7 cellular contexts compared by ENCODE assay signal in genomic region chr4:41935652-41936021, GRCh38. TPM values are rescaled to one million over a fixed set of nuclear protein-coding genes. Genes with fewer than 3 reads are reported as not detected.
A peak's percentile ranks its signal among the peaks of the same experiment; 100 is the strongest.
DNase-seq lines count a peak whose midpoint lies in the region; ATAC-seq and TF ChIP-seq lines count a peak whose summit lies in the region.

No MANE protein-coding gene starts in this region.

- H3K4me3 ChIP-seq in SJCRH30 (peak overlapping the region; percentile 81), dorsolateral prefrontal cortex (peak overlapping the region; percentile 72 to 100 (median 93)), mucosa of stomach (ENCODE audit: low read length) (peak overlapping the region; percentile 96)

- peak overlapping the region; percentile 92 for H3K9ac ChIP-seq in mucosa of stomach (ENCODE audit: low read length)

- no peak for TF ChIP-seq CTCF in dorsolateral prefrontal cortex (IDR thresholded peaks at IDR 0.05 in 54 of 56, conservative IDR thresholded peaks at IDR 0.05 in 2 of 56; ENCODE audit: low read depth in 1 of 56, partially characterized antibody in 56 of 56)
- no peak for TF ChIP-seq CTCF in type B pancreatic cell (conservative IDR thresholded peaks at IDR 0.05)

- peak overlapping the region; percentile 97 for H3K27ac Mint-ChIP-seq in type B pancreatic cell

- H3K36me3 ChIP-seq in SJCRH30 (peaks cover 19% of the 10 kb centered on the region), mucosa of stomach (ENCODE audit: control insufficient read depth, insufficient read depth, low read length) (no peaks in the 10 kb centered on the region)

- H3K4me1 ChIP-seq in SJCRH30 (0 out of 2 replicates have a peak, but pooled peaks cover 4% of the 10 kb centered on the region), mucosa of stomach (ENCODE audit: control insufficient read depth, insufficient read depth, low read length) (peaks cover 12% of the 10 kb centered on the region)

- peak overlapping the region; percentile 98 for H3K4me3 Mint-ChIP-seq in type B pancreatic cell

- H3K9me3 Mint-ChIP-seq in type B pancreatic cell, result no peaks in the 10 kb centered on the region

- H3K27me3 ChIP-seq in SJCRH30 (no peaks in the 10 kb centered on the region), dorsolateral prefrontal cortex (no peaks in the 10 kb centered on the region), mucosa of stomach (ENCODE audit: control insufficient read depth, insufficient read depth, low read length) (no peaks in the 10 kb centered on the region)

- peaks cover 21% of the 10 kb centered on the region for H3K4me1 Mint-ChIP-seq in type B pancreatic cell (ENCODE audit: unreplicated experiment)

- ATAC-seq in GM18498 (IDR thresholded peaks at IDR 0.05; ENCODE audit: unreplicated experiment) (peak; percentile 21), HG02759 (IDR thresholded peaks at IDR 0.05; ENCODE audit: unreplicated experiment) (peak; percentile 18)

- H3K27me3 Mint-ChIP-seq in type B pancreatic cell, result peaks cover 4% of the 10 kb centered on the region

- peaks cover 21% of the 10 kb centered on the region for H3K36me3 Mint-ChIP-seq in type B pancreatic cell

- peak overlapping the region; percentile 67 for H3K27ac ChIP-seq in SJCRH30
- peak overlapping the region in 12 of 59 donors; percentile 62 to 87 (median 78) for H3K27ac ChIP-seq in dorsolateral prefrontal cortex

- H3K9me3 ChIP-seq in SJCRH30 (replicated peaks), result no peaks in the 10 kb centered on the region
- H3K9me3 ChIP-seq in mucosa of stomach (ENCODE audit: control insufficient read depth, low read length), result no peaks in the 10 kb centered on the region

- intact Hi-C loops in dorsolateral prefrontal cortex (cut with DNase I), result loop anchor here (2.0 kb wide), 2 partner anchors 51 to 55 kb away; partner anchors contain the start of gene SLC30A9 (in 1 of the 2)

- DNase-seq in SJCRH30 (no peak), dorsolateral prefrontal cortex (no peak), type B pancreatic cell (ENCODE audit: extremely low spot score, unreplicated experiment) (no peak), amniotic stem cell (lab: John Stamatoyannopoulos, UW) (no peak)

RNA-seq across cellular contexts. Expression of gene TMEM33, which starts 0.4 kb away (rescaled TPM):
- 82.0 and 90.9 TPM in 2 replicates for total RNA-seq in SJCRH30 (2014; rRNA removed; shearing (Covaris generic))
- total RNA-seq in dorsolateral prefrontal cortex (10 to 100 TPM; 42.8 to 88.4 (median 63.7) TPM), type B pancreatic cell (ENCODE audit: low replicate concordance) (60.5 and 64.3 TPM in 2 replicates)

RNA-seq across cellular contexts. Expression of gene DCAF4L1, which starts 45.9 kb away (rescaled TPM):
- 0.23 and 0.34 TPM in 2 replicates for total RNA-seq in SJCRH30 (2014; rRNA removed; shearing (Covaris generic))
- total RNA-seq in dorsolateral prefrontal cortex (1 to 10 TPM in 10 of 120 experiments, under 1 TPM in 110; 0.15 to 2.2 (median 0.58) TPM), type B pancreatic cell (ENCODE audit: low replicate concordance) (0.12 and 0.17 TPM in 2 replicates)

RNA-seq across cellular contexts. Expression of gene SLC30A9, which starts 54.7 kb away (rescaled TPM):
- total RNA-seq in SJCRH30 (2014; rRNA removed; shearing (Covaris generic)), result 51.2 and 53.2 TPM in 2 replicates
- total RNA-seq in dorsolateral prefrontal cortex (100 to 1,000 TPM in 14 of 120 experiments, 10 to 100 TPM in 106; 49.4 to 120 (median 83.1) TPM), type B pancreatic cell (ENCODE audit: low replicate concordance) (50.1 and 61.4 TPM in 2 replicates)
